In the genomic region with DNA sequence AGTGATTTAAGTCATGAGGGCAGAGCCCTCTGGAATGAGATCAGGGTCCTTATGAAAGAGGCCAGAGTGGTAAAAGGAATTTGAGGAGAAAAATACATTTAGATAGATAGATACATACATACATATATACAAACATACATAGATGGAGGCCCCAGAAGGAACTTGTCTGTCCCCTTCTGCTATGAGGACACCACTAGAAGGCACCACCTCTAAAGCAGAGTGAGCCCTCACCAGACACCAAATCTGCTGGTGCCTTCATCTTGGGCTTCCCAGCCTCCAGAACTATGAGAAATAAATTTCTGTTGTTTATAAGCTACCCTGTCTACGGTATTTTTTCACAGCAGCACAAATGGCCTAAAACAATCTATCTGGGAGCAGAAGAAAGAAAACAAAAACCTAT, we compare ENCODE assay signal across 1 cellular context.
TF ChIP-seq lines count a peak whose summit lies in the region.

No MANE protein-coding gene starts in this region.

TF ChIP-seq in IMR-90, 13 proteins besides CTCF, POLR2A, EP300 and RAD21:
- TF ChIP-seq CEBPB (IDR thresholded peaks at IDR 0.05; ENCODE audit: low read depth, low read length) (no peak), MAFK (IDR thresholded peaks at IDR 0.05; ENCODE audit: low read depth, low read length) (no peak), CHD1 (IDR thresholded peaks at IDR 0.05; ENCODE audit: low read depth, low read length) (no peak)
- TF ChIP-seq, protein P1, sequence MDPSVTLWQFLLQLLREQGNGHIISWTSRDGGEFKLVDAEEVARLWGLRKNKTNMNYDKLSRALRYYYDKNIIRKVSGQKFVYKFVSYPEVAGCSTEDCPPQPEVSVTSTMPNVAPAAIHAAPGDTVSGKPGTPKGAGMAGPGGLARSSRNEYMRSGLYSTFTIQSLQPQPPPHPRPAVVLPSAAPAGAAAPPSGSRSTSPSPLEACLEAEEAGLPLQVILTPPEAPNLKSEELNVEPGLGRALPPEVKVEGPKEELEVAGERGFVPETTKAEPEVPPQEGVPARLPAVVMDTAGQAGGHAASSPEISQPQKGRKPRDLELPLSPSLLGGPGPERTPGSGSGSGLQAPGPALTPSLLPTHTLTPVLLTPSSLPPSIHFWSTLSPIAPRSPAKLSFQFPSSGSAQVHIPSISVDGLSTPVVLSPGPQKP (IDR thresholded peaks at IDR 0.05; ENCODE audit: borderline replicate concordance, low read depth, low read length), result no peak
TF ChIP-seq in IMR-90: peak in this region for 0.
